In genomic region chr14:58426819-58427288, GRCh38 we compare ENCODE assay signal across 8 cellular contexts. TPM values are rescaled to one million over a fixed set of nuclear protein-coding genes. Genes with fewer than 3 reads are reported as not detected.
DNase-seq lines count a peak whose midpoint lies in the region; ATAC-seq and TF ChIP-seq lines count a peak whose summit lies in the region.

No MANE protein-coding gene starts in this region.

- H3K79me2 ChIP-seq in trophoblast cell (ENCODE audit: control insufficient read depth, insufficient read depth, low read length, poor library complexity) = peaks cover 7% of the 10 kb centered on the region

- DNase-seq in D341Med (ENCODE audit: low spot score) = peak; percentile 80
- peak; percentile 71 for DNase-seq in LoVo (ENCODE audit: low spot score)
- DNase-seq in SJCRH30 = peak; percentile 75 to 82
- peak; percentile 59 for DNase-seq in activated naive CD4-positive, alpha-beta T cell treated with anti-CD3 and anti-CD28 coated beads, Interleukin-2, amount 10 ng/mL, durations not matched to agents 7 days and 5 days
- DNase-seq in cardiac muscle cell (ENCODE audit: low read depth in 1 of 2, low spot score in 1 of 2) = peak; percentile 76 to 80
- peak; percentile 10 to 11 for DNase-seq in trophoblast cell
- DNase-seq in upper lobe of right lung = peak; percentile 81

- peak overlapping the region; percentile 34 for H2BK5ac ChIP-seq in trophoblast cell (ENCODE audit: low read depth, low read length, poor library complexity)

- no peaks in the 10 kb centered on the region for H3K9me3 ChIP-seq in SJCRH30 (replicated peaks)
- H3K9me3 ChIP-seq in cardiac muscle cell (ENCODE audit: low read depth) = no peaks in the 10 kb centered on the region
- H3K9me3 ChIP-seq in trophoblast cell (ENCODE audit: insufficient read depth, low read depth, low read length) = no peaks in the 10 kb centered on the region
- H3K9me3 ChIP-seq in upper lobe of right lung = no peaks in the 10 kb centered on the region

- H3K4me3 Mint-ChIP-seq in activated naive CD4-positive, alpha-beta T cell treated with anti-CD3 and anti-CD28 coated beads, Interleukin-2, amount 10 ng/mL, durations not matched to agents 7 days and 5 days = peak overlapping the region; percentile 76

- peak overlapping the region; percentile 94 for H3K9ac ChIP-seq in trophoblast cell (ENCODE audit: low read length)

- H4K8ac ChIP-seq in trophoblast cell (ENCODE audit: low read depth, low read length) = peak overlapping the region; percentile 72

- peak overlapping the region; percentile 83 for H3K4me3 ChIP-seq in SJCRH30
- H3K4me3 ChIP-seq in cardiac muscle cell = peak overlapping the region; percentile 77
- H3K4me3 ChIP-seq in trophoblast cell (ENCODE audit: low read depth, low read length) = peak overlapping the region; percentile 91
- peak overlapping the region; percentile 92 for H3K4me3 ChIP-seq in upper lobe of right lung

- peak overlapping the region; percentile 46 for H4K12ac ChIP-seq in trophoblast cell (ENCODE audit: low read depth, low read length)

- ATAC-seq in GM21529 (IDR thresholded peaks at IDR 0.05; ENCODE audit: unreplicated experiment) (peak; percentile 40), upper lobe of right lung (peak; percentile 77)

- H3K27me3 Mint-ChIP-seq in activated naive CD4-positive, alpha-beta T cell treated with anti-CD3 and anti-CD28 coated beads, Interleukin-2, amount 10 ng/mL, durations not matched to agents 7 days and 5 days = no peaks in the 10 kb centered on the region

- H2AFZ ChIP-seq in trophoblast cell (ENCODE audit: insufficient read depth, low read length, poor library complexity) = peak overlapping the region; percentile 71

- H3K4me1 ChIP-seq in SJCRH30 = no peaks in the 10 kb centered on the region; the same call in 1 of the 2 replicates
- peaks cover 9% of the 10 kb centered on the region for H3K4me1 ChIP-seq in cardiac muscle cell (ENCODE audit: low read depth)
- H3K4me1 ChIP-seq in trophoblast cell (ENCODE audit: control insufficient read depth in 1 of 2, insufficient read depth in 2 of 2, low read length in 2 of 2) = no peaks in the 10 kb centered on the region
- H3K4me1 ChIP-seq in upper lobe of right lung = peaks cover 16% of the 10 kb centered on the region

- H3K4me1 Mint-ChIP-seq in activated naive CD4-positive, alpha-beta T cell treated with anti-CD3 and anti-CD28 coated beads, Interleukin-2, amount 10 ng/mL, durations not matched to agents 7 days and 5 days = peaks cover 50% of the 10 kb centered on the region

- H3K23ac ChIP-seq in trophoblast cell (ENCODE audit: low read length) = no peak overlapping the region

- H3K27ac Mint-ChIP-seq in activated naive CD4-positive, alpha-beta T cell treated with anti-CD3 and anti-CD28 coated beads, Interleukin-2, amount 10 ng/mL, durations not matched to agents 7 days and 5 days = peak overlapping the region; percentile 95

- TF ChIP-seq CTCF in cardiac muscle cell (IDR thresholded peaks at IDR 0.05; ENCODE audit: low read depth, low read length) = no peak
- TF ChIP-seq CTCF in upper lobe of right lung (IDR thresholded peaks at IDR 0.05) = no peak

- H2BK12ac ChIP-seq in trophoblast cell (ENCODE audit: low read length) = no peak overlapping the region

- CTCF ChIA-PET in activated naive CD4-positive, alpha-beta T cell treated with anti-CD3 and anti-CD28 coated beads, Interleukin-2, amount 10 ng/mL, durations not matched to agents 7 days and 5 days (lab: Charles Lee) = no interaction called here

- peaks cover 6% of the 10 kb centered on the region for H3K79me1 ChIP-seq in trophoblast cell (ENCODE audit: low read length)

- H3K27ac ChIP-seq in SJCRH30 = peak overlapping the region; percentile 94
- peak overlapping the region; percentile 93 for H3K27ac ChIP-seq in cardiac muscle cell
- peak overlapping the region; percentile 54 for H3K27ac ChIP-seq in trophoblast cell (ENCODE audit: low read depth, low read length)
- H3K27ac ChIP-seq in upper lobe of right lung = peak overlapping the region; percentile 97

- H3K36me3 ChIP-seq in SJCRH30 (peaks cover 8% of the 10 kb centered on the region), cardiac muscle cell (peaks cover 12% of the 10 kb centered on the region), trophoblast cell (ENCODE audit: control insufficient read depth in 1 of 2, insufficient read depth in 2 of 2, low read length in 2 of 2) (peaks cover 0 to 3% of the 10 kb centered on the region in 2 experiments), upper lobe of right lung (peaks cover 14% of the 10 kb centered on the region)

- H3K14ac ChIP-seq in trophoblast cell (ENCODE audit: low read length) = peak overlapping the region; percentile 54

- peaks cover 23% of the 10 kb centered on the region for H3K36me3 Mint-ChIP-seq in activated naive CD4-positive, alpha-beta T cell treated with anti-CD3 and anti-CD28 coated beads, Interleukin-2, amount 10 ng/mL, durations not matched to agents 7 days and 5 days

- no peaks in the 10 kb centered on the region for H3K9me3 Mint-ChIP-seq in activated naive CD4-positive, alpha-beta T cell treated with anti-CD3 and anti-CD28 coated beads, Interleukin-2, amount 10 ng/mL, durations not matched to agents 7 days and 5 days

- intact Hi-C loops in upper lobe of right lung (cut with DNase I) = no loop called here

- peak overlapping the region; percentile 69 for H4K91ac ChIP-seq in trophoblast cell (ENCODE audit: low read depth, low read length)

- no CpG with 5 or more reads among the region's 31 CpGs for WGBS in trophoblast cell (ENCODE audit: extremely low coverage, insufficient coverage, insufficient read length)

- H3K18ac ChIP-seq in trophoblast cell (ENCODE audit: low read length) = peak overlapping the region; percentile 43

- H3K27me3 ChIP-seq in SJCRH30 (no peaks in the 10 kb centered on the region), cardiac muscle cell (no peaks in the 10 kb centered on the region), trophoblast cell (ENCODE audit: insufficient read depth, low read length) (no peaks in the 10 kb centered on the region), upper lobe of right lung (no peaks in the 10 kb centered on the region)

- peak overlapping the region; percentile 70 for H2AK5ac ChIP-seq in trophoblast cell (ENCODE audit: low read length)

- H2BK120ac ChIP-seq in trophoblast cell (ENCODE audit: insufficient read depth, low read length, poor library complexity) = no peak overlapping the region

- H3K4ac ChIP-seq in trophoblast cell (ENCODE audit: low read depth, low read length) = peak overlapping the region; percentile 48

- H3K4me2 ChIP-seq in trophoblast cell (ENCODE audit: low read length) = peak overlapping the region; percentile 88

RNA-seq across cellular contexts. Expression of gene TIMM9, which starts 0.5 kb away (rescaled TPM):
- total RNA-seq in SJCRH30 (2014; rRNA removed; shearing (Covaris generic)) = 49.2 and 64.5 TPM in 2 replicates
- total RNA-seq in cardiac muscle cell = 43.0 and 50.1 TPM in 2 replicates
- polyA plus RNA-seq in cardiac muscle cell = 75.3 and 77.3 TPM in 2 replicates
- 43.1 and 43.4 TPM in 2 replicates for polyA plus RNA-seq in trophoblast cell (2013)
- 24.9 TPM for total RNA-seq in upper lobe of right lung

RNA-seq across cellular contexts. Expression of gene KIAA0586, which starts 0.7 kb away (rescaled TPM):
- 28.5 and 34.4 TPM in 2 replicates for total RNA-seq in SJCRH30 (2014; rRNA removed; shearing (Covaris generic))
- total RNA-seq in cardiac muscle cell (13.6 and 18.9 TPM in 2 replicates), upper lobe of right lung (16.3 TPM)
- polyA plus RNA-seq in cardiac muscle cell = 8.3 and 17.9 TPM in 2 replicates
- 10.7 and 11.0 TPM in 2 replicates for polyA plus RNA-seq in trophoblast cell (2013)

RNA-seq across cellular contexts. Expression of gene TOMM20L, which starts 31.1 kb away (rescaled TPM):
- not detected in 2 replicates for total RNA-seq in SJCRH30 (2014; rRNA removed; shearing (Covaris generic))
- total RNA-seq in cardiac muscle cell = not detected in 2 replicates
- not detected in 2 replicates for polyA plus RNA-seq in cardiac muscle cell
- polyA plus RNA-seq in trophoblast cell (2013) = not detected in 2 replicates
- total RNA-seq in upper lobe of right lung = not detected

Comparison
In these comparisons a context has a peak if more than half of its experiments do, and no peak if none do; other contexts are left out.
1. Peak in every context shown above with its lines: DNase-seq, ATAC-seq, H3K4me3 ChIP-seq and H3K27ac ChIP-seq.
2. DNase-seq: peak in every context shown above with its lines; median percentile 81 in upper lobe of right lung; 80 in D341Med; 78 in SJCRH30; 78 in cardiac muscle cell; 71 in LoVo; 59 in activated naive CD4-positive, alpha-beta T cell treated with anti-CD3 and anti-CD28 coated beads, Interleukin-2, amount 10 ng/mL, durations not matched to agents 7 days and 5 days; 10 in trophoblast cell.